In genomic region chr7:41742619-41743018, GRCh38 we compare ENCODE assay signal across 26 cellular contexts.
"Had no signal": no experiment of that assay in that cellular context is flagged by ENCODE, and none has a peak within 500 bp of the region (broad histone marks: within the 10 kb centered on the region; RNA-seq: fewer than 3 reads in every experiment).

No MANE protein-coding gene starts in this region.

- H3K4me3 Mint-ChIP-seq: dendritic cell treated with granulocyte-macrophage colony-stimulating factor and Interleukin-4, amounts not matched to agents 40 ng/mL and 50 ng/mL, for 4 days; effector memory CD8-positive, alpha-beta T cell; endodermal cell; mesothelial cell of epicardium had no signal

- ATAC-seq: effector memory CD8-positive, alpha-beta T cell; esophagus mucosa; gastrocnemius medialis; heart right ventricle; left cardiac atrium; left lung; left ventricle myocardium superior; lower lobe of right lung; mucosa of descending colon had no signal

- H3K4me1 Mint-ChIP-seq: endodermal cell had no signal

- DNase-seq: colonic mucosa; cortex of kidney; effector CD8-positive, alpha-beta T cell; effector memory CD8-positive, alpha-beta T cell; endodermal cell; erythroblast; esophagus squamous epithelium; foreskin fibroblast; foreskin melanocyte; gastrocnemius medialis; glutamatergic neuron; head of caudate nucleus; heart right ventricle; hippocampal formation; left cardiac atrium; left lung; left ventricle myocardium superior; lower lobe of right lung; mesenchymal stem cell; mucosa of descending colon had no signal

- H3K27me3 Mint-ChIP-seq: dendritic cell treated with granulocyte-macrophage colony-stimulating factor and Interleukin-4, amounts not matched to agents 40 ng/mL and 50 ng/mL, for 4 days; effector memory CD8-positive, alpha-beta T cell had no signal

- H3K27ac Mint-ChIP-seq: dendritic cell treated with granulocyte-macrophage colony-stimulating factor and Interleukin-4, amounts not matched to agents 40 ng/mL and 50 ng/mL, for 4 days; effector memory CD8-positive, alpha-beta T cell; endodermal cell; mesothelial cell of epicardium had no signal

- FAIRE-seq: endometrium, islet of Langerhans, keratinocyte had no signal

- H3K36me3 Mint-ChIP-seq: mesothelial cell of epicardium had no signal
